8 cellular contexts compared by ENCODE assay signal in the genomic region with DNA sequence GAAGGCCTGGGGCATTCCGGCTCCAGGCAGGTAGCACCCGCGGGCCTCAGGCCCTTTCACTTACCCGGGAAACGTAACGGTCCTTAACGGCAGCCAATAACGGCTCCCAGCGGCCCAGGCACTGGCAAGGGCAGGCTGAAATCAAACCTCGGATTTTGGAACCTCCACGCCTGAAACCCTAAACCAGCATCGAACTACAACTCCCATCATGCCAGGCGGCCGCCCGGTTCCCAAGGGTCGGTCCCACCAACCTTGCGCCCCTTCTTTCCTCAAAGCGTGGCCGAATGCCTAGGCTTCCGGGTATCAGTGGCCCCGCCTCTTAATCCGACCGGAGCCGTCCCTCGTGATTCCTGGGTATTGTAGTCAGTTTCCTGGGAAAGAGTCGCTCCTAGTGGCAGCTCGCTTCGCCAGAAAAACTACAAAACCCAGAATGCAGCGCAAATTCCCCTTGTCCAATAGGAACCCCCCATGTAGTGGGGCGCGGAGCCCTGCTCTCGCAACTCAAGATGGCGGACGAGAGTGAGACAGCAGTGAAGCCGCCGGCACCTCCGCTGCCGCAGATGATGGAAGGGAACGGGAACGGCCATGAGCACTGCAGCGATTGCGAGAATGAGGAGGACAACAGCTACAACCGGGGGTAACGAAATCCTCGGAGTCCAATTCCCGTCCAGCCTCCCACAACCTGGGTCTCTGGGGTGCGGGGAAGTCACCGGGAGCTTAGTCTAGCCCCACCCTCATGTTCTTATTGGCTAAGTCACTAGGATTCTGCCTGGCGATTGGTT. TPM values are rescaled to one million over a fixed set of nuclear protein-coding genes. Genes with fewer than 3 reads are reported as not detected.
DNase-seq lines count a peak whose midpoint lies in the region; ATAC-seq and TF ChIP-seq lines count a peak whose summit lies in the region.

A gene (plus strand): TSS at position 494 of the 782 bp plus-strand sequence. CDS start 13 bp downstream, at position 507.

- H3K27ac ChIP-seq in coronary artery (peak within 1 kb of the TSS; percentile 80 to 93), layer of hippocampus (ENCODE audit: low read depth, low read length) (peak within 1 kb of the TSS; percentile 92)

- peak within 1 kb of the TSS; percentile 100 for H3K27ac Mint-ChIP-seq in activated CD4-positive, alpha-beta T cell treated with anti-CD3 and anti-CD28 coated beads, Interleukin-2, amount 10 ng/mL, durations not matched to agents 24 days and 14 days

- ATAC-seq in GM19324 (IDR thresholded peaks at IDR 0.05; ENCODE audit: low FRiP score, unreplicated experiment) (peak; percentile 92), HG03469 (IDR thresholded peaks at IDR 0.05; ENCODE audit: unreplicated experiment) (peak; percentile 77)

- peaks cover 29% of the 10 kb centered on the region for H3K4me1 Mint-ChIP-seq in activated CD4-positive, alpha-beta T cell treated with anti-CD3 and anti-CD28 coated beads, Interleukin-2, amount 10 ng/mL, durations not matched to agents 24 days and 14 days

- no peaks in the 10 kb centered on the region for H3K27me3 Mint-ChIP-seq in activated CD4-positive, alpha-beta T cell treated with anti-CD3 and anti-CD28 coated beads, Interleukin-2, amount 10 ng/mL, durations not matched to agents 24 days and 14 days

- H3K4me3 ChIP-seq in BJ (ENCODE audit: low read depth, low read length) = peak within 1 kb of the TSS; percentile 91
- H3K4me3 ChIP-seq in coronary artery = peak within 1 kb of the TSS; percentile 82

- TF ChIP-seq CTCF in BJ (IDR thresholded peaks at IDR 0.05; ENCODE audit: insufficient read depth, low read depth, low read length) (no peak), coronary artery (IDR thresholded peaks at IDR 0.05) (no peak)

- H3K27me3 ChIP-seq in BJ (ENCODE audit: control insufficient read depth, insufficient read depth, low read length) (no peaks in the 10 kb centered on the region), layer of hippocampus (ENCODE audit: control insufficient read depth, insufficient read depth, low read length) (no peaks in the 10 kb centered on the region)

- no peaks in the 10 kb centered on the region for H3K36me3 ChIP-seq in BJ (ENCODE audit: control insufficient read depth, insufficient read depth, low read length)

- peaks cover 22% of the 10 kb centered on the region for H3K36me3 Mint-ChIP-seq in activated CD4-positive, alpha-beta T cell treated with anti-CD3 and anti-CD28 coated beads, Interleukin-2, amount 10 ng/mL, durations not matched to agents 24 days and 14 days (ENCODE audit: low read depth)

- intact Hi-C loops in activated CD4-positive, alpha-beta T cell treated with anti-CD3 and anti-CD28 coated beads, Interleukin-2, amount 10 ng/mL, durations not matched to agents 24 days and 14 days (cut with micrococcal nuclease) = loop anchor here (1.0 to 5.0 kb wide), 5 partner anchors 10 to 251 kb away; a partner anchor contains a TSS

- CTCF ChIA-PET in BJ (lab: Yijun Ruan, JAX) = interaction anchor here (0.9 to 1.3 kb wide), 4 partner anchors 11 to 75 kb away, joined by 3 to 5 read pairs (median 4); a partner anchor contains a TSS

- peak; percentile 98 for DNase-seq in BJ (ENCODE audit: low read depth)
- DNase-seq in NCI-H526 treated with DMSO at 0.1 percent for 48 hours (lab: John Stamatoyannopoulos, UW) = peak; percentile 100
- DNase-seq in activated CD4-positive, alpha-beta T cell treated with anti-CD3 and anti-CD28 coated beads, Interleukin-2, amount 10 ng/mL, durations not matched to agents 24 days and 14 days = peak; percentile 99
- peak; percentile 100 for DNase-seq in coronary artery (ENCODE audit: low spot score)
- DNase-seq in stimulated activated CD4-positive, alpha-beta T cell treated with anti-CD3 and anti-CD28 coated beads, Interleukin-1b, Interleukin-23, amount 100 ng/mL, for 4 hours (ENCODE audit: low read depth in 2 of 2) = peak; percentile 88 to 91

- peak within 1 kb of the TSS; percentile 91 for H3K4me3 Mint-ChIP-seq in activated CD4-positive, alpha-beta T cell treated with anti-CD3 and anti-CD28 coated beads, Interleukin-2, amount 10 ng/mL, durations not matched to agents 24 days and 14 days

- H3K9me3 Mint-ChIP-seq in activated CD4-positive, alpha-beta T cell treated with anti-CD3 and anti-CD28 coated beads, Interleukin-2, amount 10 ng/mL, durations not matched to agents 24 days and 14 days = no peaks in the 10 kb centered on the region

- POLR2A ChIA-PET in BJ (lab: Charles Lee) = interaction anchor here (0.6 to 1.3 kb wide), 4 partner anchors 12 to 41 kb away, joined by 3 to 5 read pairs (median 4); no protein-coding TSS in a partner anchor

RNA-seq across cellular contexts. Expression of the gene that starts here (rescaled TPM):
- polyA plus RNA-seq in BJ (2011; rRNA removed) = 48.1 and 62.5 TPM in 2 replicates
- 52.8 and 163 TPM in 2 replicates for polyA minus RNA-seq in BJ (2011; rRNA and poly(A)+ RNA removed)
- 176 and 182 TPM in 2 replicates for total RNA-seq in activated CD4-positive, alpha-beta T cell treated with anti-CD3 and anti-CD28 coated beads, Interleukin-2, amount 10 ng/mL, durations not matched to agents 24 days and 14 days

Comparison
In these comparisons a context has a peak if more than half of its experiments do, and no peak if none do; other contexts are left out.
1. Peak in every context shown above with its lines: DNase-seq, ATAC-seq, H3K4me3 ChIP-seq and H3K27ac ChIP-seq.